ENCODE assay signal across 8 cellular contexts in the genomic region with DNA sequence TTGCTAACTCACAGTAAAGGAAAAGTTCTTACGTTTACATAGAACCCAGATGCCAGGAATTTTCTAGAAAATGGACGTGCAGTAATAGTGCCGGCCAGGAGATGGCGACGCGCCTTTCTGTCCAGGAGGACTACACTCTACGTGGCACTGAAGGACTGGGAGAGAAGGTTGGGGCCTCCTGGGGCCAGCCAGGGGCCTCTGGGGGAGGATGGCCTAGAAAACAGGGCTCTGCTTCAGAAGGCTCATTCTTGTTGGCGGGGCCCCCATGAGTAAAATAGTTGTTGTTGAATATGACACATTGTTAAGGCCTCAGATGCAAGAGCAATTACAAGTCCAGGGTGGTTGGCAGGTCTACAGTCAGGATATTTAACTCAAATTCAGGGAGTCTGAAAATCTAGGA.
DNase-seq lines count a peak whose midpoint lies in the region; ATAC-seq, FAIRE-seq and TF ChIP-seq lines count a peak whose summit lies in the region.

No MANE protein-coding gene starts in this region.

- no peaks in the 10 kb centered on the region for H3K9me3 ChIP-seq in CD8-positive, alpha-beta T cell (ENCODE audit: low read length)
- no peaks in the 10 kb centered on the region for H3K9me3 ChIP-seq in tibial artery

- no peak overlapping the region for H3K27ac ChIP-seq in CD8-positive, alpha-beta T cell (ENCODE audit: low read depth, low read length)
- no peak overlapping the region for H3K27ac ChIP-seq in tibial artery

- peaks cover 18% of the 10 kb centered on the region for H3K4me1 Mint-ChIP-seq in CD8-positive, alpha-beta T cell (ENCODE audit: low read depth)
- no peaks in the 10 kb centered on the region for H3K4me1 Mint-ChIP-seq in natural killer cell

- ATAC-seq in CD8-positive, alpha-beta T cell = peak; percentile 79
- peak; percentile 66 to 80 (median 75) for ATAC-seq in natural killer cell

- no peak overlapping the region for H3K4me3 ChIP-seq in CD8-positive, alpha-beta T cell (ENCODE audit: low read depth, low read length)
- H3K4me3 ChIP-seq in epithelial cell of proximal tubule (ENCODE audit: low read depth, low read length) (no peak overlapping the region), tibial artery (no peak overlapping the region)

- CTCF ChIA-PET in CD8-positive, alpha-beta T cell (lab: Charles Lee) = interaction anchor here (0.8 to 2.2 kb wide), 13 partner anchors 34 to 850 kb away, joined by 3 to 12 read pairs (median 3); partner anchors contain the start of gene FUT8

- peaks cover 8% of the 10 kb centered on the region for H3K4me1 ChIP-seq in CD8-positive, alpha-beta T cell (ENCODE audit: insufficient read depth, low read length)
- peaks cover 0 to 5% (median 0%) of the 10 kb centered on the region in 4 donors for H3K4me1 ChIP-seq in tibial artery

- no peaks in the 10 kb centered on the region for H3K27me3 Mint-ChIP-seq in CD8-positive, alpha-beta T cell (ENCODE audit: low read depth)
- H3K27me3 Mint-ChIP-seq in natural killer cell (ENCODE audit: low read depth in 2 of 2) = no peaks in the 10 kb centered on the region

- H3K27me3 ChIP-seq in CD8-positive, alpha-beta T cell (ENCODE audit: insufficient read depth, low read length) = no peaks in the 10 kb centered on the region
- H3K27me3 ChIP-seq in tibial artery = no peaks in the 10 kb centered on the region

- H3K36me3 Mint-ChIP-seq in CD8-positive, alpha-beta T cell = no peaks in the 10 kb centered on the region
- no peaks in the 10 kb centered on the region for H3K36me3 Mint-ChIP-seq in natural killer cell

- intact Hi-C loops in CD8-positive, alpha-beta T cell (cut with DNase I, micrococcal nuclease) = loop anchor here (1.0 to 10.0 kb wide), 8 partner anchors 65 to 848 kb away; partner anchors contain the start of gene FUT8 (in 1 of the 2)
- intact Hi-C loops in natural killer cell (cut with micrococcal nuclease) (loop anchor here (1.0 to 10.0 kb wide), 3 partner anchors 382 to 737 kb away; no protein-coding TSS in a partner anchor), tibial artery (cut with DNase I; ENCODE audit: low total_unique reads) (no loop called here)

- POLR2A ChIA-PET in CD8-positive, alpha-beta T cell (lab: Charles Lee) = interaction anchor here (0.7 to 2.6 kb wide), 2 partner anchors 190 to 625 kb away, joined by 3 to 10 read pairs; partner anchors contain the start of gene FUT8

- peak; percentile 12 to 72 (median 37) for DNase-seq in CD8-positive, alpha-beta T cell
- no peak for DNase-seq in H54 (ENCODE audit: insufficient read length, low spot score)
- DNase-seq in NCI-H510A treated with DMSO at 0.1 percent for 48 hours (lab: John Stamatoyannopoulos, UW) = peak; percentile 68
- peak; percentile 78 for DNase-seq in activated CD8-positive, alpha-beta memory T cell treated with anti-CD3 and anti-CD28 coated beads, Interleukin-2, amount 50 U/mL, for 48 hours
- no peak for DNase-seq in epithelial cell of proximal tubule (ENCODE audit: low read depth)
- peak; percentile 17 for DNase-seq in natural killer cell
- DNase-seq in tibial artery = peak in 1 of 2 donors; percentile 61
- DNase-seq in DMS79 (lab: John Stamatoyannopoulos, UW) = no peak

- H3K36me3 ChIP-seq in CD8-positive, alpha-beta T cell (ENCODE audit: insufficient read depth, low read length) = no peaks in the 10 kb centered on the region
- H3K36me3 ChIP-seq in tibial artery = no peaks in the 10 kb centered on the region

- no peak overlapping the region for H3K4me3 Mint-ChIP-seq in CD8-positive, alpha-beta T cell
- no peak overlapping the region for H3K4me3 Mint-ChIP-seq in natural killer cell

- TF ChIP-seq CTCF in CD8-positive, alpha-beta T cell (IDR thresholded peaks at IDR 0.05) = peak; percentile 88
- TF ChIP-seq CTCF in epithelial cell of proximal tubule (conservative IDR thresholded peaks at IDR 0.05; ENCODE audit: low read depth, low read length) (peak; percentile 93), natural killer cell (IDR thresholded peaks at IDR 0.05) (peak; percentile 88), tibial artery (IDR thresholded peaks at IDR 0.05) (peak; percentile 30 to 46)

- no peak overlapping the region for H3K27ac Mint-ChIP-seq in CD8-positive, alpha-beta T cell
- no peak overlapping the region for H3K27ac Mint-ChIP-seq in natural killer cell

- no peaks in the 10 kb centered on the region for H3K9me3 Mint-ChIP-seq in CD8-positive, alpha-beta T cell
- H3K9me3 Mint-ChIP-seq in natural killer cell = no peaks in the 10 kb centered on the region

- FAIRE-seq in H54 (lab: Jason Lieb, UNC) = peak; percentile 89

- TF ChIP-seq POLR2A in H54 (IDR thresholded peaks at IDR 0.05; ENCODE audit: low read depth, low read length) = no peak

Comparison
In these comparisons a context has a peak if more than half of its experiments do, and no peak if none do; other contexts are left out.
1. DNase-seq: peak in CD8-positive, alpha-beta T cell (7 of 7), NCI-H510A treated with DMSO at 0.1 percent for 48 hours (single experiment), activated CD8-positive, alpha-beta memory T cell treated with anti-CD3 and anti-CD28 coated beads, Interleukin-2, amount 50 U/mL, for 48 hours (single experiment) and natural killer cell (single experiment); none in H54 (single experiment), epithelial cell of proximal tubule (single experiment) and DMS79 (single experiment).
2. CTCF ChIP-seq: peak in every context shown above with its lines; median percentile 93 in epithelial cell of proximal tubule; 88 in CD8-positive, alpha-beta T cell; 88 in natural killer cell; 38 in tibial artery.